ENCODE assay signal across 13 cellular contexts in genomic region chr3:73766599-73767378, GRCh38.
A peak's percentile ranks its signal among the peaks of the same experiment; 100 is the strongest.
DNase-seq lines count a peak whose midpoint lies in the region; ATAC-seq and TF ChIP-seq lines count a peak whose summit lies in the region.
"Had no signal": no experiment of that assay in that cellular context is flagged by ENCODE, and none has a peak within 500 bp of the region (broad histone marks: within the 10 kb centered on the region; RNA-seq: fewer than 3 reads in every experiment).

No MANE protein-coding gene starts in this region.

- CTCF ChIA-PET in Calu3 (lab: Charles Lee), result no interaction called here
- CTCF ChIA-PET in HEK293T (lab: Yijun Ruan, JAX), result interaction anchor here (0.5 to 0.9 kb wide), 2 partner anchors 116 to 1703 kb away, joined by 3 to 4 read pairs; no protein-coding TSS in a partner anchor

- H3K27me3 ChIP-seq in HUES64 (ENCODE audit: insufficient read depth, low read length), result no peaks in the 10 kb centered on the region
- H3K27me3 ChIP-seq in breast epithelium, result no peaks in the 10 kb centered on the region
- no peaks in the 10 kb centered on the region for H3K27me3 ChIP-seq in left lung
- H3K27me3 ChIP-seq in suprapubic skin, result no peaks in the 10 kb centered on the region

- no peaks in the 10 kb centered on the region for H3K27me3 Mint-ChIP-seq in Calu3 (ENCODE audit: unreplicated experiment)
- H3K27me3 Mint-ChIP-seq: activated naive CD8-positive, alpha-beta T cell treated with anti-CD3 and anti-CD28 coated beads, Interleukin-2, amount 10 ng/mL, durations not matched to agents 7 days and 5 days; stimulated activated memory B cell treated with anti-CD40 and anti-IgM and Interleukin-4, amounts not matched to agents 10 μg/mL and 1 μg/mL and 100 μg/mL, for 72 hours had no signal

- H3K36me3 Mint-ChIP-seq in Calu3 (ENCODE audit: insufficient read depth, unreplicated experiment), result no peaks in the 10 kb centered on the region
- H3K36me3 Mint-ChIP-seq: activated naive CD8-positive, alpha-beta T cell treated with anti-CD3 and anti-CD28 coated beads, Interleukin-2, amount 10 ng/mL, durations not matched to agents 7 days and 5 days; stimulated activated memory B cell treated with anti-CD40 and anti-IgM and Interleukin-4, amounts not matched to agents 10 μg/mL and 1 μg/mL and 100 μg/mL, for 72 hours had no signal

- H3K4me3 ChIP-seq in HUES64 (ENCODE audit: low read length) (no peak overlapping the region), breast epithelium (peak overlapping the region; percentile 7 to 56 (median 34)), left lung (no peak overlapping the region), suprapubic skin (peak overlapping the region; percentile 27)

- H3K9ac ChIP-seq in HUES64 (ENCODE audit: low read depth, low read length), result no peak overlapping the region

- peak in 1 of 2 donors; percentile 41 for DNase-seq in breast epithelium (ENCODE audit: low spot score in 2 of 2)
- no peak for DNase-seq in left lung
- no peak for DNase-seq in suprapubic skin (ENCODE audit: low spot score in 2 of 2)
- DNase-seq in activated naive CD4-positive, alpha-beta T cell (lab: John Stamatoyannopoulos, UW), result no peak
- DNase-seq in Calu3, result no peak
- no peak for DNase-seq in NCI-H510A (lab: John Stamatoyannopoulos, UW)
- no peak for DNase-seq in HEK293T (ENCODE audit: extremely low spot score)
- DNase-seq: activated naive CD8-positive, alpha-beta T cell treated with anti-CD3 and anti-CD28 coated beads, Interleukin-2, amount 10 ng/mL, durations not matched to agents 7 days and 5 days; NCI-H1105 had no signal

- no peak overlapping the region for H3K27ac Mint-ChIP-seq in Calu3 (ENCODE audit: unreplicated experiment)
- H3K27ac Mint-ChIP-seq: activated naive CD8-positive, alpha-beta T cell treated with anti-CD3 and anti-CD28 coated beads, Interleukin-2, amount 10 ng/mL, durations not matched to agents 7 days and 5 days; stimulated activated memory B cell treated with anti-CD40 and anti-IgM and Interleukin-4, amounts not matched to agents 10 μg/mL and 1 μg/mL and 100 μg/mL, for 72 hours; T-helper 1 cell treated with Interleukin-12 subunit alpha and Interleukin-12 subunit beta and Interleukin-4 antibody, amounts not matched to agents 30 μg/mL and 1 μg/mL, for 36 hours had no signal

- no TSS peak for BruUV-seq in Calu3 (replicated peaks; lab: Mats Ljungman, UMichigan)

- no peaks in the 10 kb centered on the region for H3K4me1 Mint-ChIP-seq in Calu3 (ENCODE audit: low read depth, unreplicated experiment)
- H3K4me1 Mint-ChIP-seq: activated naive CD8-positive, alpha-beta T cell treated with anti-CD3 and anti-CD28 coated beads, Interleukin-2, amount 10 ng/mL, durations not matched to agents 7 days and 5 days; stimulated activated memory B cell treated with anti-CD40 and anti-IgM and Interleukin-4, amounts not matched to agents 10 μg/mL and 1 μg/mL and 100 μg/mL, for 72 hours had no signal

- no peak overlapping the region for H3K4me3 Mint-ChIP-seq in Calu3 (ENCODE audit: low read depth, unreplicated experiment)
- H3K4me3 Mint-ChIP-seq: activated naive CD8-positive, alpha-beta T cell treated with anti-CD3 and anti-CD28 coated beads, Interleukin-2, amount 10 ng/mL, durations not matched to agents 7 days and 5 days; stimulated activated memory B cell treated with anti-CD40 and anti-IgM and Interleukin-4, amounts not matched to agents 10 μg/mL and 1 μg/mL and 100 μg/mL, for 72 hours; T-helper 1 cell treated with Interleukin-12 subunit alpha and Interleukin-12 subunit beta and Interleukin-4 antibody, amounts not matched to agents 30 μg/mL and 1 μg/mL, for 36 hours had no signal

- no peak for TF ChIP-seq EP300 in suprapubic skin (IDR thresholded peaks at IDR 0.05)

- TF ChIP-seq POLR2A in breast epithelium (IDR thresholded peaks at IDR 0.05) (no peak), suprapubic skin (IDR thresholded peaks at IDR 0.05) (no peak)

- H3K36me3 ChIP-seq in HUES64 (ENCODE audit: insufficient read depth, low read length) (no peaks in the 10 kb centered on the region), breast epithelium (no peaks in the 10 kb centered on the region), left lung (no peaks in the 10 kb centered on the region), suprapubic skin (no peaks in the 10 kb centered on the region)

- TF ChIP-seq CTCF in breast epithelium (IDR thresholded peaks at IDR 0.05), result no peak
- TF ChIP-seq CTCF in left lung (IDR thresholded peaks at IDR 0.05), result no peak
- TF ChIP-seq CTCF in suprapubic skin (IDR thresholded peaks at IDR 0.05), result no peak
- TF ChIP-seq CTCF in Calu3 (IDR thresholded peaks at IDR 0.05; ENCODE audit: unreplicated experiment), result no peak

- intact Hi-C loops in breast epithelium (cut with DNase I; ENCODE audit: low total_unique reads) (no loop called here), left lung (cut with DNase I) (no loop called here), Calu3 (cut with micrococcal nuclease; ENCODE audit: unreplicated experiment) (no loop called here)

- H3K9me3 Mint-ChIP-seq in Calu3 (ENCODE audit: low read depth, unreplicated experiment), result peaks cover 9% of the 10 kb centered on the region
- H3K9me3 Mint-ChIP-seq: T-helper 1 cell treated with Interleukin-12 subunit alpha and Interleukin-12 subunit beta and Interleukin-4 antibody, amounts not matched to agents 30 μg/mL and 1 μg/mL, for 36 hours had no signal

- POLR2A ChIA-PET in HEK293T (lab: Yijun Ruan, JAX), result no interaction called here

- H3K9me3 ChIP-seq in HUES64 (ENCODE audit: insufficient read depth, low read depth, low read length) (peaks cover 2% of the 10 kb centered on the region; the same call in 1 of the 2 replicates), breast epithelium (peaks cover 0 to 6% of the 10 kb centered on the region in 2 donors), left lung (peaks cover 0 to 4% of the 10 kb centered on the region in 2 donors), suprapubic skin (no peaks in the 10 kb centered on the region)

- H3K27ac ChIP-seq in HUES64 (ENCODE audit: low read depth, low read length) (peak overlapping the region; percentile 55; the same call in 1 of the 2 replicates), breast epithelium (peak overlapping the region; percentile 79 to 88), left lung (peak overlapping the region; percentile 45 to 77), suprapubic skin (peak overlapping the region; percentile 83)

- peak; percentile 68 for ATAC-seq in left lung
- ATAC-seq: HCT116; stimulated activated memory B cell treated with anti-CD40 and anti-IgM and Interleukin-4, amounts not matched to agents 10 μg/mL and 1 μg/mL and 100 μg/mL, for 72 hours had no signal

- H3K4me1 ChIP-seq in HUES64 (ENCODE audit: insufficient read depth, low read length), result peaks cover 46% of the 10 kb centered on the region
- H3K4me1 ChIP-seq in breast epithelium, result no peaks in the 10 kb centered on the region
- H3K4me1 ChIP-seq in left lung, result no peaks in the 10 kb centered on the region
- H3K4me1 ChIP-seq in suprapubic skin, result peaks cover 26% of the 10 kb centered on the region

- WGBS in HUES64, result 77% methylated on average over 6 of the region's 7 CpGs
- 14% methylated on average over 7 of the region's 7 CpGs for WGBS in suprapubic skin

TF ChIP-seq in HEK293T, 16 proteins besides CTCF, POLR2A, EP300 and RAD21:
- TF ChIP-seq CTBP1 (IDR thresholded peaks at IDR 0.05; ENCODE audit: borderline replicate concordance) (no peak), PKNOX1 (IDR thresholded peaks at IDR 0.05) (no peak), L3MBTL2 (conservative IDR thresholded peaks at IDR 0.05) (no peak), FOXM1 (IDR thresholded peaks at IDR 0.05; ENCODE audit: borderline replicate concordance) (no peak), SP1 (IDR thresholded peaks at IDR 0.05) (no peak), LEF1 (IDR thresholded peaks at IDR 0.05; ENCODE audit: borderline replicate concordance) (no peak), FOXA1 (IDR thresholded peaks at IDR 0.05) (no peak), BHLHE40 (IDR thresholded peaks at IDR 0.05; ENCODE audit: borderline replicate concordance) (no peak), TARDBP (IDR thresholded peaks at IDR 0.05) (no peak)

Comparison
In these comparisons a context has a peak if more than half of its experiments do, and no peak if none do; other contexts are left out.
1. H3K4me3 ChIP-seq: peak in breast epithelium (3 of 3) and suprapubic skin (single experiment); none in HUES64 (single experiment) and left lung (0 of 2).
2. Peak in every context shown above with its lines, with median percentiles within 50 percentile points of each other: H3K27ac ChIP-seq.